Comparison of ENCODE assay signal across 1 cellular context in the genomic region with DNA sequence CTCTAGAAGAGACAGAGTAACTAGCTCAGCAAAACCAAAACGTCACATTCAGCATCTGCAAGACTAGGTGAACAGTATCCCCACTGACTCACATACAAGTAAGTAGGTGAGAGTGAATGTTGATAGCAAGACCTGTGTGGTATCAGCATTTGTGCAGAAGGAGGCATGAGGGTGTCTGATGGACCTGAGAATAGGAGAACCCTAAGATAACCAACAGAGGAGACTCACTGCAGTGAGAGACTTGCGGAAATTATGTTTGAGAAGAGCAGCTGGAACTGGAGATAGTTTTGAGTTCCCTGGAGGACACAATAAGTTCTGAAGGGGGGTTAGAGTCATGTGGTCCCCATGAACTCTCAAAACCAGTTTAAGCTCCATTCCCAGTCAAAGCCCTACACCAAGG.
TF ChIP-seq lines count a peak whose summit lies in the region.

No MANE protein-coding gene starts in this region.

TF ChIP-seq in K562, 482 proteins besides CTCF, POLR2A, EP300 and RAD21 (continued from another document):
- no peak for TF ChIP-seq POLR3G (IDR thresholded peaks at IDR 0.05; ENCODE audit: extremely low read depth, insufficient read length, insufficient replicate concordance)
